21 cellular contexts compared by ENCODE assay signal in genomic region chr9:16787724-16788123, GRCh38.
DNase-seq lines count a peak whose midpoint lies in the region; ATAC-seq, FAIRE-seq and TF ChIP-seq lines count a peak whose summit lies in the region.
"Had no signal": no experiment of that assay in that cellular context is flagged by ENCODE, and none has a peak within 500 bp of the region (broad histone marks: within the 10 kb centered on the region; RNA-seq: fewer than 3 reads in every experiment).

No MANE protein-coding gene starts in this region.

- CTCF ChIA-PET in AG04450 (lab: Charles Lee) = interaction anchor here (0.6 kb wide), 1 partner anchor 30 kb away, joined by 3 read pairs; no protein-coding TSS in a partner anchor

- peaks cover 4% of the 10 kb centered on the region for H3K36me3 Mint-ChIP-seq in astrocyte (ENCODE audit: low read depth, unreplicated experiment)

- intact Hi-C loops in adrenal gland (cut with DNase I) = no loop called here

- DNase-seq in AG04450 (ENCODE audit: low read depth, low spot score) (no peak), HCEC 1CT (peak; percentile 67), astrocyte (ENCODE audit: low read depth) (peak; percentile 57), foreskin keratinocyte (peak; percentile 13 to 40), GM12892 (ENCODE audit: insufficient read length) (no peak), adrenal gland (no peak)
- no peak for DNase-seq in activated effector memory CD4-positive, alpha-beta T cell treated with Interleukin-2 at 50 U/mL for 16 hours
- DNase-seq: activated CD4-positive, alpha-beta T cell treated with anti-CD3 and anti-CD28 coated beads for 1 hour; activated naive CD4-positive, alpha-beta T cell treated with anti-CD3 and anti-CD28 coated beads, Interleukin-2, amount 50 U/mL, for 16 hours; anterior cingulate cortex; C1 segment of cervical spinal cord; heart left ventricle; mesenchymal stem cell; NCI-H1417 treated with DMSO at 0.1 percent for 48 hours; NCI-H2107; NCI-H446 treated with DMSO at 0.1 percent for 48 hours; SJCRH30 had no signal

- no peak overlapping the region for H3K4me2 ChIP-seq in astrocyte (ENCODE audit: low read length)

- 78 to 89% (median 84%) methylated on average over 6 of the region's 6 CpGs for WGBS in adrenal gland, 4 donors

- H3K27me3 ChIP-seq in AG04450 (ENCODE audit: control insufficient read depth, insufficient read depth, low read length) = no peaks in the 10 kb centered on the region
- H3K27me3 ChIP-seq in astrocyte (ENCODE audit: insufficient read depth, low read length) = no peaks in the 10 kb centered on the region
- H3K27me3 ChIP-seq in foreskin keratinocyte = no peaks in the 10 kb centered on the region
- H3K27me3 ChIP-seq in adrenal gland = no peaks in the 10 kb centered on the region
- H3K27me3 ChIP-seq: heart left ventricle, SJCRH30 had no signal

- FAIRE-seq in astrocyte (lab: Jason Lieb, UNC) (peak; percentile 41), GM12892 (lab: Jason Lieb, UNC) (no peak)
- FAIRE-seq: A204.1, TTC549 had no signal

- no peaks in the 10 kb centered on the region for H3K4me1 ChIP-seq in astrocyte (ENCODE audit: insufficient read depth, low read length)
- no peaks in the 10 kb centered on the region for H3K4me1 ChIP-seq in foreskin keratinocyte
- no peaks in the 10 kb centered on the region for H3K4me1 ChIP-seq in adrenal gland (replicated peaks in 1 of 2)
- H3K4me1 ChIP-seq: heart left ventricle had no signal

- H3K27ac Mint-ChIP-seq in astrocyte (ENCODE audit: unreplicated experiment) = no peak overlapping the region

- H3K4me1 Mint-ChIP-seq in astrocyte (ENCODE audit: low read depth, unreplicated experiment) = peaks cover 14% of the 10 kb centered on the region
- H3K4me1 Mint-ChIP-seq: central memory CD8-positive, alpha-beta T cell had no signal

- peak; percentile 31 for ATAC-seq in foreskin keratinocyte
- no peak for ATAC-seq in HG03025 (IDR thresholded peaks at IDR 0.05; ENCODE audit: low FRiP score, unreplicated experiment)
- ATAC-seq: heart left ventricle had no signal

- peaks cover 25% of the 10 kb centered on the region for H4K20me1 ChIP-seq in astrocyte (ENCODE audit: insufficient read depth, low read length)

- H3K9me3 Mint-ChIP-seq in astrocyte (ENCODE audit: unreplicated experiment) = no peaks in the 10 kb centered on the region

- H3K9ac ChIP-seq in astrocyte (ENCODE audit: low read length) = no peak overlapping the region

- H3K27ac ChIP-seq in AG04450 (ENCODE audit: low read depth, low read length) (peak overlapping the region; percentile 25), astrocyte (ENCODE audit: low read depth, low read length) (no peak overlapping the region), foreskin keratinocyte (no peak overlapping the region), adrenal gland (no peak overlapping the region)
- H3K27ac ChIP-seq: heart left ventricle, SJCRH30 had no signal

- H2AFZ ChIP-seq in astrocyte (ENCODE audit: low read depth, low read length) = no peak overlapping the region

- no peak overlapping the region for H3K4me3 Mint-ChIP-seq in astrocyte (ENCODE audit: unreplicated experiment)
- H3K4me3 Mint-ChIP-seq: central memory CD8-positive, alpha-beta T cell had no signal

- H3K79me2 ChIP-seq in astrocyte (ENCODE audit: insufficient read depth, low read length) = peaks cover 22% of the 10 kb centered on the region

- TF ChIP-seq POLR2A in GM12892 (IDR thresholded peaks at IDR 0.05; ENCODE audit: low read depth, low read length) (no peak), adrenal gland (IDR thresholded peaks at IDR 0.05) (no peak)

- POLR2A ChIA-PET in AG04450 (lab: Yijun Ruan, JAX) = no interaction called here

- H3K9me3 ChIP-seq in AG04450 (ENCODE audit: control insufficient read depth, insufficient read depth, low read length) = no peaks in the 10 kb centered on the region
- H3K9me3 ChIP-seq in astrocyte (ENCODE audit: insufficient read depth, low read depth, low read length) = no peaks in the 10 kb centered on the region
- no peaks in the 10 kb centered on the region for H3K9me3 ChIP-seq in adrenal gland (replicated peaks in 1 of 3)
- H3K9me3 ChIP-seq: heart left ventricle, SJCRH30 had no signal

- H3K4me3 ChIP-seq in AG04450 (ENCODE audit: low read depth, low read length) (no peak overlapping the region), astrocyte (ENCODE audit: insufficient read depth, low read depth, low read length) (no peak overlapping the region), adrenal gland (no peak overlapping the region)
- H3K4me3 ChIP-seq: heart left ventricle, SJCRH30 had no signal

- H3K36me3 ChIP-seq in astrocyte (ENCODE audit: insufficient read depth, low read length) (no peaks in the 10 kb centered on the region), adrenal gland (replicated peaks in 1 of 2) (no peaks in the 10 kb centered on the region)
- H3K36me3 ChIP-seq: heart left ventricle, SJCRH30 had no signal

- no peak for TF ChIP-seq CTCF in AG04450 (IDR thresholded peaks at IDR 0.05; ENCODE audit: low read depth, low read length)
- no peak for TF ChIP-seq CTCF in astrocyte (IDR thresholded peaks at IDR 0.05; ENCODE audit: insufficient read depth, low read depth, low read length)
- no peak for TF ChIP-seq CTCF in foreskin keratinocyte (conservative IDR thresholded peaks at IDR 0.05)
- no peak for TF ChIP-seq CTCF in adrenal gland (IDR thresholded peaks at IDR 0.05)

- H3K27me3 Mint-ChIP-seq in astrocyte (ENCODE audit: low read depth, unreplicated experiment) = no peaks in the 10 kb centered on the region
- H3K27me3 Mint-ChIP-seq: central memory CD8-positive, alpha-beta T cell had no signal

Comparison
In these comparisons a context has a peak if more than half of its experiments do, and no peak if none do; other contexts are left out.
1. DNase-seq: peak in HCEC 1CT (single experiment), astrocyte (single experiment) and foreskin keratinocyte (2 of 2); none in AG04450 (single experiment), GM12892 (single experiment), adrenal gland (0 of 7) and activated effector memory CD4-positive, alpha-beta T cell treated with Interleukin-2 at 50 U/mL for 16 hours (single experiment).